ENCODE assay signal across 28 cellular contexts in genomic region chr3:156657440-156657839, GRCh38.
"Had no signal": no experiment of that assay in that cellular context is flagged by ENCODE, and none has a peak within 500 bp of the region (broad histone marks: within the 10 kb centered on the region; RNA-seq: fewer than 3 reads in every experiment).

No MANE protein-coding gene starts in this region.

- H3K27ac ChIP-seq: stomach, suprapubic skin, testis, thoracic aorta, thyroid gland, tibial artery, tibial nerve, upper lobe of left lung, upper lobe of right lung, uterus, vagina had no signal

- DNase-seq: stimulated activated CD4-positive, alpha-beta T cell treated with anti-CD3 and anti-CD28 coated beads, Interleukin-2, amount 100 ng/mL, for 48 hours; stimulated activated CD4-positive, alpha-beta T cell treated with anti-CD3 and anti-CD28 coated beads, Interleukin-4, amount 100 ng/mL, for 1 hour; stimulated activated CD4-positive, alpha-beta T cell treated with anti-CD3 and anti-CD28 coated beads, Interleukin-4, amount 100 ng/mL, for 24 hours; stimulated activated CD4-positive, alpha-beta T cell treated with anti-CD3 and anti-CD28 coated beads, Interleukin-4, amount 100 ng/mL, for 4 hours; stimulated activated CD8-positive, alpha-beta memory T cell treated with anti-CD3 and anti-CD28 coated beads, Interleukin-4, amount 100 ng/mL, for 48 hours; stimulated activated naive B cell treated with anti-CD40 and anti-IgM and Interleukin-4, amounts not matched to agents 10 μg/mL and 1 μg/mL and 100 μg/mL, for 72 hours; stimulated activated naive CD4-positive, alpha-beta T cell; stimulated activated naive CD4-positive, alpha-beta T cell treated with Interleukin-2 at 50 U/mL for 16 hours; stimulated activated naive CD8-positive, alpha-beta T cell treated with anti-CD3 and anti-CD28 coated beads, Interleukin-15, amount 100 ng/mL, for 72 hours; stimulated activated naive CD8-positive, alpha-beta T cell treated with anti-CD3 and anti-CD28 coated beads, Interleukin-15, Interleukin-2, amounts not matched to agents 100 U/mL and 50 U/mL, for 24 hours; stomach; substantia nigra; testis; thyroid gland; tibial artery; transverse colon; upper lobe of left lung; upper lobe of right lung; uterus had no signal

- H3K4me3 ChIP-seq: stomach, suprapubic skin, testis, thoracic aorta, thyroid gland, tibial artery, tibial nerve, transverse colon, upper lobe of left lung, upper lobe of right lung, uterus, vagina had no signal

- H3K27me3 ChIP-seq: stomach, suprapubic skin, testis, thyroid gland, tibial artery, tibial nerve, transverse colon, upper lobe of left lung, upper lobe of right lung, uterus, vagina had no signal

- H3K4me3 Mint-ChIP-seq: stimulated activated effector memory CD8-positive, alpha-beta T cell treated with anti-CD3 and anti-CD28 coated beads, Interleukin-12 subunit alpha, Interleukin-12 subunit beta, amount 100 ng/mL, for 72 hours; stimulated activated memory B cell treated with anti-CD40 and anti-IgM and Interleukin-4, amounts not matched to agents 10 μg/mL and 1 μg/mL and 100 μg/mL, for 72 hours; stimulated activated naive B cell treated with anti-CD40 and anti-IgM and Interleukin-4, amounts not matched to agents 10 μg/mL and 1 μg/mL and 100 μg/mL, for 72 hours; stimulated activated naive CD8-positive, alpha-beta T cell treated with anti-CD3 and anti-CD28 coated beads, Interleukin-15, amount 100 ng/mL, for 72 hours; stimulated activated naive CD8-positive, alpha-beta T cell treated with anti-CD3 and anti-CD28 coated beads, Interleukin-15, Interleukin-2, amounts not matched to agents 100 ng/mL and 50 ng/mL, for 24 hours; type B pancreatic cell had no signal

- H3K36me3 ChIP-seq: stomach, suprapubic skin, thoracic aorta, thyroid gland, tibial artery, tibial nerve, transverse colon, upper lobe of left lung, upper lobe of right lung, uterus, vagina had no signal

- H3K27me3 Mint-ChIP-seq: stimulated activated memory B cell treated with anti-CD40 and anti-IgM and Interleukin-4, amounts not matched to agents 10 μg/mL and 1 μg/mL and 100 μg/mL, for 72 hours; stimulated activated naive B cell treated with anti-CD40 and anti-IgM and Interleukin-4, amounts not matched to agents 10 μg/mL and 1 μg/mL and 100 μg/mL, for 72 hours; stimulated activated naive CD8-positive, alpha-beta T cell treated with anti-CD3 and anti-CD28 coated beads, Interleukin-15, amount 100 ng/mL, for 72 hours; stimulated activated naive CD8-positive, alpha-beta T cell treated with anti-CD3 and anti-CD28 coated beads, Interleukin-15, Interleukin-2, amounts not matched to agents 100 ng/mL and 50 ng/mL, for 24 hours had no signal

- H3K27ac Mint-ChIP-seq: stimulated activated effector memory CD8-positive, alpha-beta T cell treated with anti-CD3 and anti-CD28 coated beads, Interleukin-12 subunit alpha, Interleukin-12 subunit beta, amount 100 ng/mL, for 72 hours; stimulated activated memory B cell treated with anti-CD40 and anti-IgM and Interleukin-4, amounts not matched to agents 10 μg/mL and 1 μg/mL and 100 μg/mL, for 72 hours; stimulated activated naive B cell treated with anti-CD40 and anti-IgM and Interleukin-4, amounts not matched to agents 10 μg/mL and 1 μg/mL and 100 μg/mL, for 72 hours; stimulated activated naive CD8-positive, alpha-beta T cell treated with anti-CD3 and anti-CD28 coated beads, Interleukin-15, amount 100 ng/mL, for 72 hours; stimulated activated naive CD8-positive, alpha-beta T cell treated with anti-CD3 and anti-CD28 coated beads, Interleukin-15, Interleukin-2, amounts not matched to agents 100 ng/mL and 50 ng/mL, for 24 hours; type B pancreatic cell had no signal

- H3K4me1 ChIP-seq: suprapubic skin, testis, thyroid gland, tibial artery, tibial nerve, upper lobe of left lung, upper lobe of right lung, uterus had no signal

- H3K4me1 Mint-ChIP-seq: stimulated activated effector memory CD8-positive, alpha-beta T cell treated with anti-CD3 and anti-CD28 coated beads, Interleukin-12 subunit alpha, Interleukin-12 subunit beta, amount 100 ng/mL, for 72 hours had no signal

- H3K9me3 ChIP-seq: stomach, suprapubic skin, testis, thoracic aorta, thyroid gland, tibial artery, tibial nerve, transverse colon, upper lobe of left lung, upper lobe of right lung, uterus, vagina had no signal

- H3K36me3 Mint-ChIP-seq: stimulated activated effector memory CD8-positive, alpha-beta T cell treated with anti-CD3 and anti-CD28 coated beads, Interleukin-12 subunit alpha, Interleukin-12 subunit beta, amount 100 ng/mL, for 72 hours; stimulated activated memory B cell treated with anti-CD40 and anti-IgM and Interleukin-4, amounts not matched to agents 10 μg/mL and 1 μg/mL and 100 μg/mL, for 72 hours; stimulated activated naive B cell treated with anti-CD40 and anti-IgM and Interleukin-4, amounts not matched to agents 10 μg/mL and 1 μg/mL and 100 μg/mL, for 72 hours; type B pancreatic cell had no signal

- H3K9me3 Mint-ChIP-seq: stimulated activated effector memory CD8-positive, alpha-beta T cell treated with anti-CD3 and anti-CD28 coated beads, Interleukin-12 subunit alpha, Interleukin-12 subunit beta, amount 100 ng/mL, for 72 hours; stimulated activated memory B cell treated with anti-CD40 and anti-IgM and Interleukin-4, amounts not matched to agents 10 μg/mL and 1 μg/mL and 100 μg/mL, for 72 hours; stimulated activated naive B cell treated with anti-CD40 and anti-IgM and Interleukin-4, amounts not matched to agents 10 μg/mL and 1 μg/mL and 100 μg/mL, for 72 hours; stimulated activated naive CD8-positive, alpha-beta T cell treated with anti-CD3 and anti-CD28 coated beads, Interleukin-15, amount 100 ng/mL, for 72 hours; stimulated activated naive CD8-positive, alpha-beta T cell treated with anti-CD3 and anti-CD28 coated beads, Interleukin-15, Interleukin-2, amounts not matched to agents 100 ng/mL and 50 ng/mL, for 24 hours had no signal

- FAIRE-seq: urothelium cell line had no signal

- ATAC-seq: stimulated activated effector memory CD8-positive, alpha-beta T cell treated with anti-CD3 and anti-CD28 coated beads, Interleukin-12 subunit alpha, Interleukin-12 subunit beta, amount 100 ng/mL, for 72 hours; stimulated activated memory B cell treated with anti-CD40 and anti-IgM and Interleukin-4, amounts not matched to agents 10 μg/mL and 1 μg/mL and 100 μg/mL, for 72 hours; stimulated activated naive B cell treated with anti-CD40 and anti-IgM and Interleukin-4, amounts not matched to agents 10 μg/mL and 1 μg/mL and 100 μg/mL, for 72 hours; stimulated activated naive CD8-positive, alpha-beta T cell treated with anti-CD3 and anti-CD28 coated beads, Interleukin-15, amount 100 ng/mL, for 72 hours; stimulated activated naive CD8-positive, alpha-beta T cell treated with anti-CD3 and anti-CD28 coated beads, Interleukin-15, Interleukin-2, amounts not matched to agents 100 U/mL and 50 U/mL, for 24 hours; upper lobe of right lung had no signal
